13 cellular contexts compared by ENCODE assay signal in the genomic region with DNA sequence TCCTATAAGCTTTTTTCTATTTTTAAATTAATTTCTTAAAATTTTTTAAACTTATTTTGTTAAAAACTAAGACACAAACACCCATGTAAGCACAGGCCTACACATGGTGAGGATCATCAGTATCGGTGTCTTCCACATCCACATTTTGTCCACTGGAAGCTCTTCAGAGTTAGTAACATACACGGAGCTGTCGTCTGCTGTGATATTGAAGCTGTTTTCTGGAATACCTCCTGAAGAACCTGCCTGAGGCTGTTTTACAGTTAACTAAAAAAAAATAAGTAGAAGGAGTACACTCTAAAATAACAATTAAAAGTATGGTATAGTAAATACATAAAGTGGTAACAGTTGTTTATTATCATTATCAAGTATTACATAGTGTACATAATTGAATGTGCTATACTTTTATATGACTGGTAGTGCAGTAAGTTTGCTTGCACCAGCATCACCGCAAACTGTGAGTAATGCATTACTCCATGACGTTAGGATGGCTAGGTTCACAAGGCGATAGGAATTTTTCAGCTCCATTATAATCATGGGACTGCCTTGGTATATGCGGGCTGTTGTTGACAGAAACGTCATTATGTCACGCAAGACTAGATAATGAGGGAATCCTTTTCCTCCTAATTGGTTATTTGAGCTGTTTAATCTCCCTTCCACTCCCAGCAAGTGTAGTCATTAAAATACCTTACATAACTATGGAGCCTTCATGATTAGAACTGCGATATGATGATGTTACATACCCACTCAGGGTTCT. TPM values are rescaled to one million over a fixed set of nuclear protein-coding genes. Genes with fewer than 3 reads are reported as not detected.
A peak's percentile ranks its signal among the peaks of the same experiment; 100 is the strongest.
DNase-seq lines count a peak whose midpoint lies in the region; ATAC-seq, FAIRE-seq and TF ChIP-seq lines count a peak whose summit lies in the region.
"Had no signal": no experiment of that assay in that cellular context is flagged by ENCODE, and none has a peak within 500 bp of the region (broad histone marks: within the 10 kb centered on the region; RNA-seq: fewer than 3 reads in every experiment).

No MANE protein-coding gene starts in this region.

- H3K9me3 Mint-ChIP-seq in type B pancreatic cell = peaks cover 5% of the 10 kb centered on the region
- H3K9me3 Mint-ChIP-seq in CD14-positive monocyte = no peaks in the 10 kb centered on the region
- H3K9me3 Mint-ChIP-seq: natural killer cell had no signal

- H3K27ac ChIP-seq in WERI-Rb-1 = no peak overlapping the region
- H3K27ac ChIP-seq: C4-2B had no signal

- TF ChIP-seq CTCF in fibroblast of pulmonary artery (IDR thresholded peaks at IDR 0.05; ENCODE audit: low read length, missing control alignments) = no peak
- no peak for TF ChIP-seq CTCF in type B pancreatic cell (conservative IDR thresholded peaks at IDR 0.05)
- TF ChIP-seq CTCF in WERI-Rb-1 (IDR thresholded peaks at IDR 0.05; ENCODE audit: low read depth, low read length) = no peak
- TF ChIP-seq CTCF in CD14-positive monocyte (IDR thresholded peaks at IDR 0.05) = no peak

- H3K4me1 Mint-ChIP-seq in type B pancreatic cell (ENCODE audit: unreplicated experiment) (peaks cover 17% of the 10 kb centered on the region), CD14-positive monocyte (peaks cover 6% of the 10 kb centered on the region)

- intact Hi-C loops in left cardiac atrium (cut with DNase I) (no loop called here), left ventricle myocardium superior (cut with micrococcal nuclease) (no loop called here), CD14-positive monocyte (cut with micrococcal nuclease) (no loop called here)

- no peaks in the 10 kb centered on the region for H3K9me3 ChIP-seq in WERI-Rb-1 (ENCODE audit: severe bottlenecking)

- H3K4me3 Mint-ChIP-seq in type B pancreatic cell (no peak overlapping the region), CD14-positive monocyte (no peak overlapping the region)
- H3K4me3 Mint-ChIP-seq: natural killer cell had no signal

- no peaks in the 10 kb centered on the region for H3K27me3 ChIP-seq in WERI-Rb-1 (ENCODE audit: insufficient read depth, low read depth, severe bottlenecking)

- no peaks in the 10 kb centered on the region for H3K36me3 ChIP-seq in WERI-Rb-1

- ATAC-seq in left cardiac atrium (peak; percentile 39 to 82), left ventricle myocardium superior (no peak)
- ATAC-seq: HepG2, natural killer cell had no signal

- no peak overlapping the region for H3K4me3 ChIP-seq in fibroblast of pulmonary artery (replicated peaks; ENCODE audit: low read depth, low read length)
- no peak overlapping the region for H3K4me3 ChIP-seq in WERI-Rb-1 (ENCODE audit: low read depth, low read length)

- no peaks in the 10 kb centered on the region for H3K36me3 Mint-ChIP-seq in type B pancreatic cell
- no peaks in the 10 kb centered on the region for H3K36me3 Mint-ChIP-seq in CD14-positive monocyte
- H3K36me3 Mint-ChIP-seq: natural killer cell had no signal

- DNase-seq in left cardiac atrium (no peak), left ventricle myocardium superior (no peak), RCC 7860 (ENCODE audit: low spot score) (peak; percentile 84), fibroblast of pulmonary artery (ENCODE audit: low read depth) (peak; percentile 88), type B pancreatic cell (ENCODE audit: extremely low spot score, unreplicated experiment) (no peak), AG08395 (ENCODE audit: low spot score) (no peak), WERI-Rb-1 (no peak), CD14-positive monocyte (ENCODE audit: low spot score) (no peak)
- DNase-seq: H7, natural killer cell, NCI-H1436 treated with DMSO at 0.1 percent for 48 hours had no signal

- H3K27me3 Mint-ChIP-seq in type B pancreatic cell (no peaks in the 10 kb centered on the region), CD14-positive monocyte (ENCODE audit: low read depth in 3 of 3) (peaks cover 0 to 1% (median 0%) of the 10 kb centered on the region in 3 donors)

- peak overlapping the region; percentile 39 for H3K27ac Mint-ChIP-seq in type B pancreatic cell
- no peak overlapping the region for H3K27ac Mint-ChIP-seq in CD14-positive monocyte
- H3K27ac Mint-ChIP-seq: natural killer cell had no signal

- FAIRE-seq in RCC 7860 (lab: Jason Lieb, UNC) = no peak
- FAIRE-seq: HepG2 had no signal

RNA-seq across cellular contexts. Expression of a gene that starts 17.5 kb away (rescaled TPM):
- total RNA-seq in left cardiac atrium (under 1 TPM; 0.56 to 0.58 TPM), left ventricle myocardium superior (0.47 TPM), type B pancreatic cell (ENCODE audit: low replicate concordance) (1.4 and 2.2 TPM in 2 replicates)
- polyA plus RNA-seq in CD14-positive monocyte = under 1 TPM; 0.12 to 0.23 TPM

RNA-seq across cellular contexts. Expression of a gene that starts 17.6 kb away (rescaled TPM):
- total RNA-seq in left cardiac atrium (10 to 100 TPM; 76.7 to 79.7 TPM), left ventricle myocardium superior (58.6 TPM), type B pancreatic cell (ENCODE audit: low replicate concordance) (80.6 and 93.1 TPM in 2 replicates)
- 10 to 100 TPM; 37.7 to 57.6 TPM for polyA plus RNA-seq in CD14-positive monocyte

RNA-seq across cellular contexts. Expression of a gene that starts 27.8 kb away (rescaled TPM):
- total RNA-seq in left cardiac atrium (100 to 1,000 TPM in 1 of 2 donors, 10 to 100 TPM in 1; 84.9 to 150 TPM), left ventricle myocardium superior (98.4 TPM), type B pancreatic cell (ENCODE audit: low replicate concordance) (50.1 and 51.5 TPM in 2 replicates)
- polyA plus RNA-seq in CD14-positive monocyte = 10 to 100 TPM; 10.2 to 13.2 TPM

Comparison
In these comparisons a context has a peak if more than half of its experiments do, and no peak if none do; other contexts are left out.
1. DNase-seq: peak in RCC 7860 (single experiment) and fibroblast of pulmonary artery (single experiment); none in left cardiac atrium (single experiment), left ventricle myocardium superior (single experiment), type B pancreatic cell (single experiment), AG08395 (single experiment), WERI-Rb-1 (single experiment) and CD14-positive monocyte (single experiment).